Comparison of ENCODE assay signal across 11 cellular contexts in the genomic region with DNA sequence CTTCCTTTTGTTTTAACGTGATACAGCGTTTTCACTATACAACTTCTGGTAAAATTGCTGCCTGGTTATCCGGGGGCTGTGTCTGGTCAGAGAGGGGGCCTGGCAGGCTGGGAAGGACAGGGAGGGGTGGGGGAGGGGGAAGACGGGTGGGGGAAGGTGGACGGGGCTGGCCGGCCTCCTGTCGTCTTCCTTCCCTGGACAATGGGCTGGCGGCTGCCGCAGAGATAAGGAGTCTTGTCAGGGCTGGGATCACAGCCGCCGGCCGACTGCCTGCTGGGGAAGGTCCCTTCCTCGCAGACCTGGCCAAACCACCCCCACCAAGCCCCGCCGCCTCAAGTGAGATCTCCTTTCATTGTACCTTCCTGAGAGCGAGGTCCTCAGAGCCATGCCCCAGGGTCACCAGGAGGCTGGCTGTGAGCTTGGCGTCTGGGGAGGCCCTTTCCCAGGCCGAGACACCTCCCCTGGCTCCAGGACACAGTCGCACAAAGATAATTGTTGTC. TPM values are rescaled to one million over a fixed set of nuclear protein-coding genes. Genes with fewer than 3 reads are reported as not detected.
DNase-seq lines count a peak whose midpoint lies in the region; ATAC-seq and TF ChIP-seq lines count a peak whose summit lies in the region.
"Had no signal": no experiment of that assay in that cellular context is flagged by ENCODE, and none has a peak within 500 bp of the region (broad histone marks: within the 10 kb centered on the region; RNA-seq: fewer than 3 reads in every experiment).

No MANE protein-coding gene starts in this region.

- peak overlapping the region in 10 of 11 experiments; percentile 61 to 87 (median 73); a peak in 19 of 22 replicates for H3K27ac ChIP-seq in BLaER1 treated with 17β-estradiol and CSF1 and Interleukin-3, amounts not matched to agents 10 nM and 100 nM
- peak overlapping the region; percentile 75 for H3K27ac ChIP-seq in left ventricle myocardium inferior (replicated peaks)
- no peak overlapping the region for H3K27ac ChIP-seq in osteoblast (ENCODE audit: low read depth, low read length)
- no peak overlapping the region for H3K27ac ChIP-seq in naive thymus-derived CD4-positive, alpha-beta T cell (ENCODE audit: low read depth, low read length)

- H4K20me1 ChIP-seq in BLaER1 treated with 17β-estradiol and CSF1 and Interleukin-3, amounts not matched to agents 10 nM and 100 nM, result no peaks in the 10 kb centered on the region
- H4K20me1 ChIP-seq in osteoblast (ENCODE audit: insufficient read depth, low read length), result no peaks in the 10 kb centered on the region

- H3K9ac ChIP-seq in BLaER1 treated with 17β-estradiol and CSF1 and Interleukin-3, amounts not matched to agents 10 nM and 100 nM, result peak overlapping the region in 10 of 11 experiments; percentile 12 to 77 (median 62); a peak in 17 of 22 replicates
- H3K9ac ChIP-seq in adipocyte (ENCODE audit: low read length), result no peak overlapping the region

- H3K27me3 ChIP-seq in BLaER1 treated with 17β-estradiol and CSF1 and Interleukin-3, amounts not matched to agents 10 nM and 100 nM, result peaks cover 0 to 4% (median 0%) of the 10 kb centered on the region in 11 experiments; a peak in 1 of 22 replicates
- no peaks in the 10 kb centered on the region for H3K27me3 ChIP-seq in adipocyte (replicated peaks; ENCODE audit: control insufficient read depth, insufficient read depth, low read length)
- no peaks in the 10 kb centered on the region for H3K27me3 ChIP-seq in left ventricle myocardium inferior (ENCODE audit: low read depth)
- H3K27me3 ChIP-seq in osteoblast (ENCODE audit: insufficient read depth, low read length), result no peaks in the 10 kb centered on the region
- no peaks in the 10 kb centered on the region for H3K27me3 ChIP-seq in naive thymus-derived CD4-positive, alpha-beta T cell (ENCODE audit: control insufficient read depth in 2 of 2, insufficient read depth in 2 of 2, low read length in 2 of 2)

- ATAC-seq in GM21576 (IDR thresholded peaks at IDR 0.05; ENCODE audit: unreplicated experiment), result no peak
- ATAC-seq in naive thymus-derived CD4-positive, alpha-beta T cell, result no peak
- ATAC-seq: activated CD8-positive, alpha-beta T cell treated with anti-CD3 and anti-CD28 coated beads, Interleukin-2, amount 10 ng/mL, durations not matched to agents 7 days and 5 days had no signal

- POLR2A ChIA-PET in naive thymus-derived CD4-positive, alpha-beta T cell (lab: Charles Lee), result no interaction called here

- CTCF ChIA-PET in naive thymus-derived CD4-positive, alpha-beta T cell (lab: Charles Lee), result interaction anchor here (1.0 kb wide), 2 partner anchors 10 to 81 kb away, joined by 3 to 6 read pairs; no protein-coding TSS in a partner anchor

- no peak overlapping the region for H3K4me3 Mint-ChIP-seq in activated T-helper 2 cell treated with anti-CD3 and anti-CD28 coated beads, Interferon-gamma antibody, Interleukin-2, Interleukin-4, amounts not matched to agents 10 μg/mL and 5 μg/mL and 100 μg/mL, durations not matched to agents 14 hours and 24 hours and 36 hours (ENCODE audit: low read depth)
- no peak overlapping the region for H3K4me3 Mint-ChIP-seq in naive thymus-derived CD4-positive, alpha-beta T cell
- H3K4me3 Mint-ChIP-seq: activated CD8-positive, alpha-beta T cell treated with anti-CD3 and anti-CD28 coated beads, Interleukin-2, amount 10 ng/mL, durations not matched to agents 7 days and 5 days; IgD-negative memory B cell had no signal

- H3K4me2 ChIP-seq in BLaER1 treated with 17β-estradiol and CSF1 and Interleukin-3, amounts not matched to agents 10 nM and 100 nM, result peak overlapping the region; percentile 57 to 84 (median 73)
- H3K4me2 ChIP-seq in osteoblast (ENCODE audit: insufficient read depth, low read length), result peak overlapping the region; percentile 28

- H3K79me2 ChIP-seq in osteoblast (ENCODE audit: insufficient read depth, low read length), result no peaks in the 10 kb centered on the region

- intact Hi-C loops in left ventricle myocardium inferior (cut with micrococcal nuclease), result no loop called here
- intact Hi-C loops in activated T-helper 2 cell treated with anti-CD3 and anti-CD28 coated beads, Interferon-gamma antibody, Interleukin-2, Interleukin-4, amounts not matched to agents 10 μg/mL and 5 μg/mL and 100 μg/mL, durations not matched to agents 14 hours and 24 hours and 36 hours (cut with micrococcal nuclease), result loop anchor here (5.0 kb wide), 1 partner anchor 67 kb away; no protein-coding TSS in a partner anchor
- intact Hi-C loops in naive thymus-derived CD4-positive, alpha-beta T cell (cut with micrococcal nuclease), result no loop called here

- H3K36me3 Mint-ChIP-seq in activated T-helper 2 cell treated with anti-CD3 and anti-CD28 coated beads, Interferon-gamma antibody, Interleukin-2, Interleukin-4, amounts not matched to agents 10 μg/mL and 5 μg/mL and 100 μg/mL, durations not matched to agents 14 hours and 24 hours and 36 hours (ENCODE audit: low read depth), result no peaks in the 10 kb centered on the region
- H3K36me3 Mint-ChIP-seq in naive thymus-derived CD4-positive, alpha-beta T cell, result no peaks in the 10 kb centered on the region

- H3K4me3 ChIP-seq in BLaER1 treated with 17β-estradiol and CSF1 and Interleukin-3, amounts not matched to agents 10 nM and 100 nM, result no peak overlapping the region
- peak overlapping the region; percentile 41 for H3K4me3 ChIP-seq in adipocyte (ENCODE audit: low read length)
- peak overlapping the region; percentile 50 for H3K4me3 ChIP-seq in left ventricle myocardium inferior
- no peak overlapping the region for H3K4me3 ChIP-seq in osteoblast (ENCODE audit: insufficient read depth, low read length)
- no peak overlapping the region for H3K4me3 ChIP-seq in naive thymus-derived CD4-positive, alpha-beta T cell (ENCODE audit: low read length)

- H3K4me1 Mint-ChIP-seq in activated T-helper 2 cell treated with anti-CD3 and anti-CD28 coated beads, Interferon-gamma antibody, Interleukin-2, Interleukin-4, amounts not matched to agents 10 μg/mL and 5 μg/mL and 100 μg/mL, durations not matched to agents 14 hours and 24 hours and 36 hours (ENCODE audit: low read depth), result peaks cover 16% of the 10 kb centered on the region
- H3K4me1 Mint-ChIP-seq in naive thymus-derived CD4-positive, alpha-beta T cell, result peaks cover 0 to 15% (median 7%) of the 10 kb centered on the region in 7 donors

- H3K27ac Mint-ChIP-seq in activated T-helper 2 cell treated with anti-CD3 and anti-CD28 coated beads, Interferon-gamma antibody, Interleukin-2, Interleukin-4, amounts not matched to agents 10 μg/mL and 5 μg/mL and 100 μg/mL, durations not matched to agents 14 hours and 24 hours and 36 hours, result no peak overlapping the region
- no peak overlapping the region for H3K27ac Mint-ChIP-seq in naive thymus-derived CD4-positive, alpha-beta T cell
- H3K27ac Mint-ChIP-seq: activated CD8-positive, alpha-beta T cell treated with anti-CD3 and anti-CD28 coated beads, Interleukin-2, amount 10 ng/mL, durations not matched to agents 7 days and 5 days; IgD-negative memory B cell had no signal

- DNase-seq in adipocyte (ENCODE audit: low read depth), result no peak
- DNase-seq in left ventricle myocardium inferior, result no peak
- peak; percentile 69 for DNase-seq in osteoblast (ENCODE audit: insufficient read length, low spot score, missing footprints)
- no peak for DNase-seq in SW 1271 (lab: John Stamatoyannopoulos, UW)
- DNase-seq in activated T-helper 2 cell treated with anti-CD3 and anti-CD28 coated beads, Interferon-gamma antibody, Interleukin-2, Interleukin-4, amounts not matched to agents 10 μg/mL and 5 μg/mL and 100 μg/mL, durations not matched to agents 14 hours and 24 hours and 36 hours (ENCODE audit: low spot score), result no peak
- no peak for DNase-seq in naive thymus-derived CD4-positive, alpha-beta T cell
- DNase-seq: activated CD8-positive, alpha-beta T cell treated with anti-CD3 and anti-CD28 coated beads, Interleukin-2, amount 10 ng/mL, durations not matched to agents 7 days and 5 days; SIG-M5 had no signal

- TF ChIP-seq CTCF in left ventricle myocardium inferior (IDR thresholded peaks at IDR 0.05; ENCODE audit: borderline replicate concordance) (no peak), osteoblast (IDR thresholded peaks at IDR 0.05; ENCODE audit: extremely low read depth, low read depth, low read length) (no peak)

- peaks cover 27% of the 10 kb centered on the region for H3K27me3 Mint-ChIP-seq in activated T-helper 2 cell treated with anti-CD3 and anti-CD28 coated beads, Interferon-gamma antibody, Interleukin-2, Interleukin-4, amounts not matched to agents 10 μg/mL and 5 μg/mL and 100 μg/mL, durations not matched to agents 14 hours and 24 hours and 36 hours (ENCODE audit: low read depth)
- peaks cover 0 to 36% (median 7%) of the 10 kb centered on the region in 5 donors for H3K27me3 Mint-ChIP-seq in naive thymus-derived CD4-positive, alpha-beta T cell

- H3K9me3 ChIP-seq in BLaER1 treated with 17β-estradiol and CSF1 and Interleukin-3, amounts not matched to agents 10 nM and 100 nM (replicated peaks in 1 of 11), result no peaks in the 10 kb centered on the region
- H3K9me3 ChIP-seq in adipocyte (ENCODE audit: control insufficient read depth, low read length) (no peaks in the 10 kb centered on the region), left ventricle myocardium inferior (replicated peaks) (no peaks in the 10 kb centered on the region), osteoblast (ENCODE audit: low read depth, low read length) (no peaks in the 10 kb centered on the region)
- no peaks in the 10 kb centered on the region for H3K9me3 ChIP-seq in naive thymus-derived CD4-positive, alpha-beta T cell (ENCODE audit: control insufficient read depth in 2 of 3, low read length in 3 of 3)

- H3K4me1 ChIP-seq in BLaER1 treated with 17β-estradiol and CSF1 and Interleukin-3, amounts not matched to agents 10 nM and 100 nM, result peaks cover 23 to 45% (median 35%) of the 10 kb centered on the region in 10 experiments
- H3K4me1 ChIP-seq in adipocyte (ENCODE audit: control insufficient read depth, insufficient read depth, low read length) (no peaks in the 10 kb centered on the region), left ventricle myocardium inferior (peaks cover 27% of the 10 kb centered on the region), osteoblast (ENCODE audit: insufficient read depth, low read length) (peaks cover 15% of the 10 kb centered on the region)
- no peaks in the 10 kb centered on the region for H3K4me1 ChIP-seq in naive thymus-derived CD4-positive, alpha-beta T cell (ENCODE audit: control insufficient read depth in 2 of 2, insufficient read depth in 2 of 2, low read length in 2 of 2)

- H2AFZ ChIP-seq in osteoblast (ENCODE audit: low read length), result peak overlapping the region; percentile 56

- no peaks in the 10 kb centered on the region for H3K36me3 ChIP-seq in BLaER1 treated with 17β-estradiol and CSF1 and Interleukin-3, amounts not matched to agents 10 nM and 100 nM
- H3K36me3 ChIP-seq in adipocyte (ENCODE audit: control insufficient read depth, insufficient read depth, low read length, severe bottlenecking), result no peaks in the 10 kb centered on the region
- no peaks in the 10 kb centered on the region for H3K36me3 ChIP-seq in left ventricle myocardium inferior
- no peaks in the 10 kb centered on the region for H3K36me3 ChIP-seq in osteoblast (ENCODE audit: insufficient read depth, low read length)
- no peaks in the 10 kb centered on the region for H3K36me3 ChIP-seq in naive thymus-derived CD4-positive, alpha-beta T cell (ENCODE audit: control insufficient read depth in 2 of 3, insufficient read depth in 3 of 3, low read length in 3 of 3)

- no peaks in the 10 kb centered on the region for H3K9me3 Mint-ChIP-seq in activated T-helper 2 cell treated with anti-CD3 and anti-CD28 coated beads, Interferon-gamma antibody, Interleukin-2, Interleukin-4, amounts not matched to agents 10 μg/mL and 5 μg/mL and 100 μg/mL, durations not matched to agents 14 hours and 24 hours and 36 hours
- H3K9me3 Mint-ChIP-seq in naive thymus-derived CD4-positive, alpha-beta T cell, result no peaks in the 10 kb centered on the region
- H3K9me3 Mint-ChIP-seq: IgD-negative memory B cell had no signal

RNA-seq across cellular contexts. Expression of a gene that starts 17.8 kb away (rescaled TPM):
- total RNA-seq in left ventricle myocardium inferior (13.4 TPM), osteoblast (163 and 182 TPM in 2 replicates)
- 30.3 and 30.7 TPM in 2 replicates for total RNA-seq in activated T-helper 2 cell treated with anti-CD3 and anti-CD28 coated beads, Interferon-gamma antibody, Interleukin-2, Interleukin-4, amounts not matched to agents 10 μg/mL and 5 μg/mL and 100 μg/mL, durations not matched to agents 14 hours and 24 hours and 36 hours
- total RNA-seq in naive thymus-derived CD4-positive, alpha-beta T cell, result 10 to 100 TPM in 1 of 5 experiments, 1 to 10 TPM in 4; 1.1 to 22.6 (median 6.2) TPM
- under 1 TPM in 1 of 2 donors, not detected in 1; 0.09 TPM for polyA plus RNA-seq in naive thymus-derived CD4-positive, alpha-beta T cell

RNA-seq across cellular contexts. Expression of a gene that starts 44.4 kb away (rescaled TPM):
- total RNA-seq in left ventricle myocardium inferior (633 TPM), osteoblast (3,672 and 4,357 TPM in 2 replicates)
- total RNA-seq in activated T-helper 2 cell treated with anti-CD3 and anti-CD28 coated beads, Interferon-gamma antibody, Interleukin-2, Interleukin-4, amounts not matched to agents 10 μg/mL and 5 μg/mL and 100 μg/mL, durations not matched to agents 14 hours and 24 hours and 36 hours, result 8,716 and 8,813 TPM in 2 replicates
- total RNA-seq in naive thymus-derived CD4-positive, alpha-beta T cell, result over 10,000 TPM in 1 of 5 experiments, 1,000 to 10,000 TPM in 4; 2,405 to 12,292 (median 2,801) TPM
- over 10,000 TPM; 11,269 to 12,728 TPM for polyA plus RNA-seq in naive thymus-derived CD4-positive, alpha-beta T cell

Comparison
In these comparisons a context has a peak if more than half of its experiments do, and no peak if none do; other contexts are left out.
1. H3K27ac ChIP-seq: peak in BLaER1 treated with 17β-estradiol and CSF1 and Interleukin-3, amounts not matched to agents 10 nM and 100 nM (10 of 11) and left ventricle myocardium inferior (single experiment); none in osteoblast (single experiment) and naive thymus-derived CD4-positive, alpha-beta T cell (single experiment).
2. H3K4me3 ChIP-seq: peak in adipocyte (single experiment) and left ventricle myocardium inferior (single experiment); none in BLaER1 treated with 17β-estradiol and CSF1 and Interleukin-3, amounts not matched to agents 10 nM and 100 nM (0 of 10), osteoblast (single experiment) and naive thymus-derived CD4-positive, alpha-beta T cell (single experiment).